26 cellular contexts compared by ENCODE assay signal in the genomic region with DNA sequence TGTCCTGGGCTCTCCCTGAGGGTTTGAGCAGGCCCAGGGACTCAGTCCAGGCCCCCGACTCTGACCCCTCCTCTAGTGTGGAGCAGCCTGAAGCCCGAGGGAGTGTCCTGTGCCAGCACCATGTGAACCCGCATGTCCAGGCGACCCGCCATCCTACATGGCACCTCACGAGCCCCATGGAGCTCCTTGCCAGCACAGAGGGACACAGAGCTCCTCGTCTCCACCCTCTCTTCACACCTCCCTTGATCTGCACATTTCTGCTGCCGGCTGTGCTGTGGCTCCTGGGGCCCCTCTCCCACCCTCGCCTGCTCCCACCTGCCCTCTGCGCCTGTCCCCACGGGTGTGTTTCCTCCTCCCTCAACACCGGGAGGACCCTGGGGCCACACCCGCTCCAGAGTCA.
"Had no signal": no experiment of that assay in that cellular context is flagged by ENCODE, and none has a peak within 500 bp of the region (broad histone marks: within the 10 kb centered on the region; RNA-seq: fewer than 3 reads in every experiment).

No MANE protein-coding gene starts in this region.

- H3K4me1 Mint-ChIP-seq: immature natural killer cell, natural killer cell had no signal

- H3K4me3 Mint-ChIP-seq: dendritic cell treated with granulocyte-macrophage colony-stimulating factor and Interleukin-4, amounts not matched to agents 40 ng/mL and 50 ng/mL, for 4 days; immature natural killer cell; natural killer cell; stimulated activated memory B cell treated with anti-CD40 and anti-IgM and Interleukin-4, amounts not matched to agents 10 μg/mL and 1 μg/mL and 100 μg/mL, for 72 hours; stimulated activated naive CD8-positive, alpha-beta T cell treated with anti-CD3 and anti-CD28 coated beads, Interleukin-15, Interleukin-2, amounts not matched to agents 100 ng/mL and 50 ng/mL, for 24 hours had no signal

- H3K27me3 Mint-ChIP-seq: dendritic cell treated with granulocyte-macrophage colony-stimulating factor and Interleukin-4, amounts not matched to agents 40 ng/mL and 50 ng/mL, for 4 days had no signal

- H3K9ac ChIP-seq: parathyroid adenoma had no signal

- H2AFZ ChIP-seq: parathyroid adenoma had no signal

- H3K27me3 ChIP-seq: colonic mucosa, neutrophil, vagina had no signal

- H3K4me1 ChIP-seq: colonic mucosa, esophagus squamous epithelium, lower lobe of right lung, suprapubic skin, transverse colon, vagina had no signal

- H3K9me3 Mint-ChIP-seq: dendritic cell treated with granulocyte-macrophage colony-stimulating factor and Interleukin-4, amounts not matched to agents 40 ng/mL and 50 ng/mL, for 4 days; immature natural killer cell; natural killer cell; stimulated activated memory B cell treated with anti-CD40 and anti-IgM and Interleukin-4, amounts not matched to agents 10 μg/mL and 1 μg/mL and 100 μg/mL, for 72 hours; stimulated activated naive CD8-positive, alpha-beta T cell treated with anti-CD3 and anti-CD28 coated beads, Interleukin-15, Interleukin-2, amounts not matched to agents 100 ng/mL and 50 ng/mL, for 24 hours had no signal

- H3K4me2 ChIP-seq: smooth muscle cell had no signal

- DNase-seq: colonic mucosa; effector memory CD4-positive, alpha-beta T cell; erythroblast; esophagus squamous epithelium; foreskin melanocyte; hypothalamus; immature natural killer cell; islet precursor cell; kidney glomerular epithelial cell; left ventricle myocardium superior; lower lobe of right lung; natural killer cell; stimulated activated CD4-positive, alpha-beta T cell treated with anti-CD3 and anti-CD28 coated beads, Interleukin-2, amount 100 ng/mL, for 24 hours; stimulated activated CD4-positive, alpha-beta T cell treated with anti-CD3 and anti-CD28 coated beads, Interleukin-4, amount 100 ng/mL, for 4 hours; transverse colon had no signal

- H3K36me3 Mint-ChIP-seq: immature natural killer cell; natural killer cell; stimulated activated memory B cell treated with anti-CD40 and anti-IgM and Interleukin-4, amounts not matched to agents 10 μg/mL and 1 μg/mL and 100 μg/mL, for 72 hours had no signal

- H3K9me3 ChIP-seq: colonic mucosa, esophagus squamous epithelium, lower lobe of right lung, neutrophil, suprapubic skin, transverse colon, vagina had no signal

- H3K27ac Mint-ChIP-seq: dendritic cell treated with granulocyte-macrophage colony-stimulating factor and Interleukin-4, amounts not matched to agents 40 ng/mL and 50 ng/mL, for 4 days; immature natural killer cell; natural killer cell; progenitor cell of endocrine pancreas; stimulated activated memory B cell treated with anti-CD40 and anti-IgM and Interleukin-4, amounts not matched to agents 10 μg/mL and 1 μg/mL and 100 μg/mL, for 72 hours; stimulated activated naive CD8-positive, alpha-beta T cell treated with anti-CD3 and anti-CD28 coated beads, Interleukin-15, Interleukin-2, amounts not matched to agents 100 ng/mL and 50 ng/mL, for 24 hours had no signal

- H3K4me3 ChIP-seq: colonic mucosa, esophagus squamous epithelium, lower lobe of right lung, smooth muscle cell, suprapubic skin, transverse colon, vagina had no signal

- FAIRE-seq: endometrium had no signal

- H3K27ac ChIP-seq: colonic mucosa, esophagus squamous epithelium, lower lobe of right lung, neutrophil, parathyroid adenoma, suprapubic skin, transverse colon, vagina had no signal

- ATAC-seq: left ventricle myocardium superior; natural killer cell; sciatic nerve; stimulated activated memory B cell treated with anti-CD40 and anti-IgM and Interleukin-4, amounts not matched to agents 10 μg/mL and 1 μg/mL and 100 μg/mL, for 72 hours had no signal

- H3K36me3 ChIP-seq: colonic mucosa, esophagus squamous epithelium, lower lobe of right lung, neutrophil, suprapubic skin, transverse colon, vagina had no signal
